In genomic region chr3:17749705-17750293, GRCh38 we compare ENCODE assay signal across 9 cellular contexts. TPM values are rescaled to one million over a fixed set of nuclear protein-coding genes. Genes with fewer than 3 reads are reported as not detected.
DNase-seq lines count a peak whose midpoint lies in the region; ATAC-seq and TF ChIP-seq lines count a peak whose summit lies in the region.
"Had no signal": no experiment of that assay in that cellular context is flagged by ENCODE, and none has a peak within 500 bp of the region (broad histone marks: within the 10 kb centered on the region; RNA-seq: fewer than 3 reads in every experiment).

No MANE protein-coding gene starts in this region.

- no peaks in the 10 kb centered on the region for H3K27me3 Mint-ChIP-seq in glutamatergic neuron (ENCODE audit: unreplicated experiment)

- peak overlapping the region; percentile 14 for H3K4me3 ChIP-seq in AG10803 (ENCODE audit: low read length)
- H3K4me3 ChIP-seq in effector memory CD4-positive, alpha-beta T cell (ENCODE audit: insufficient read depth, low read depth, low read length, poor library complexity, severe bottlenecking), result peak overlapping the region; percentile 49
- H3K4me3 ChIP-seq: prostate gland had no signal

- no peaks in the 10 kb centered on the region for H3K27me3 ChIP-seq in effector memory CD4-positive, alpha-beta T cell (replicated peaks; ENCODE audit: control insufficient read depth, insufficient read depth, low read length, poor library complexity, severe bottlenecking)

- no peaks in the 10 kb centered on the region for H3K36me3 ChIP-seq in effector memory CD4-positive, alpha-beta T cell (ENCODE audit: control insufficient read depth, insufficient read depth, low read length)
- H3K36me3 ChIP-seq: prostate gland had no signal

- no peak overlapping the region for H3K4me3 Mint-ChIP-seq in glutamatergic neuron (ENCODE audit: unreplicated experiment)

- H3K9me3 ChIP-seq in effector memory CD4-positive, alpha-beta T cell (ENCODE audit: control insufficient read depth, low read length), result no peaks in the 10 kb centered on the region
- H3K9me3 ChIP-seq: prostate gland had no signal

- TF ChIP-seq CTCF in AG10803 (conservative IDR thresholded peaks at IDR 0.05; ENCODE audit: low read length), result no peak
- TF ChIP-seq CTCF in glutamatergic neuron (IDR thresholded peaks at IDR 0.05; ENCODE audit: partially characterized antibody, unreplicated experiment), result no peak

- peaks cover 4% of the 10 kb centered on the region for H3K9me3 Mint-ChIP-seq in glutamatergic neuron (ENCODE audit: unreplicated experiment)

- H3K36me3 Mint-ChIP-seq in glutamatergic neuron (ENCODE audit: unreplicated experiment), result no peaks in the 10 kb centered on the region

- ATAC-seq in GM19043 (IDR thresholded peaks at IDR 0.05; ENCODE audit: low read depth, unreplicated experiment), result peak; percentile 29
- ATAC-seq in HG03439 (IDR thresholded peaks at IDR 0.05; ENCODE audit: unreplicated experiment), result peak; percentile 35

- peak overlapping the region; percentile 16 for H3K27ac ChIP-seq in effector memory CD4-positive, alpha-beta T cell (ENCODE audit: insufficient read depth, low read length, poor library complexity, severe bottlenecking)
- H3K27ac ChIP-seq: prostate gland had no signal

- H3K4me1 ChIP-seq in effector memory CD4-positive, alpha-beta T cell (ENCODE audit: control insufficient read depth, insufficient read depth, low read length, poor library complexity, severe bottlenecking), result peaks cover 2% of the 10 kb centered on the region
- H3K4me1 ChIP-seq: prostate gland had no signal

- H3K4me1 Mint-ChIP-seq in glutamatergic neuron (ENCODE audit: low read depth, unreplicated experiment), result no peaks in the 10 kb centered on the region

- no peak for DNase-seq in AG10803 (ENCODE audit: low read depth)
- no peak for DNase-seq in effector memory CD4-positive, alpha-beta T cell
- no peak for DNase-seq in glutamatergic neuron
- DNase-seq in NCI-H524 (lab: John Stamatoyannopoulos, UW), result no peak
- no peak for DNase-seq in NK-92 treated with Interleukin-12 subunit alpha and Interleukin-12 subunit beta, amount 100 ng/mL, for 24 hours (lab: John Stamatoyannopoulos, UW)
- DNase-seq in NCI-H2081 (lab: John Stamatoyannopoulos, UW), result no peak

- H3K27ac Mint-ChIP-seq in glutamatergic neuron (ENCODE audit: unreplicated experiment), result no peak overlapping the region

RNA-seq across cellular contexts. Expression of gene TBC1D5, which starts 7.4 kb away (rescaled TPM):
- total RNA-seq in glutamatergic neuron (ENCODE audit: unreplicated experiment), result 40.2 TPM
